In the genomic region with DNA sequence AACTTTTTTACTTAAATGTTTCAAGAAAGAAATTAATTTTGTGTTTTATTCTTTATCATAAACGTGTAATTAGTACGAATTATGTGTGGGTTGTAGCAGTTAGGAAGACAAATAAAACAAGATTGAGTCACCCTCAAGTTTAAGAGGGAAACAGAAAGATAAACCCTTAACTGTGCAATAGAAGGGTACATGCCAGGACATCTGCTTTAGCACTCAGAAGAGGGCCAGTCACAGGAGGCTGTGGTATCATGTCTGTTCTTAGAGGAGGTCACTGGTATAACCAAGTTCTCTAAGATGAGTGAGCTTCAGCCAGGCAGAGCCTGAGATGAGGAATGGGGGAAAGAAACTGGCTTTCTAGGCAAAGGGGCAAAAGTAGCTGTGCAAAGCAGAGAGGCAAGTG, we compare ENCODE assay signal across 25 cellular contexts. TPM values are rescaled to one million over a fixed set of nuclear protein-coding genes. Genes with fewer than 3 reads are reported as not detected.
DNase-seq lines count a peak whose midpoint lies in the region; ATAC-seq, FAIRE-seq and TF ChIP-seq lines count a peak whose summit lies in the region.
"Had no signal": no experiment of that assay in that cellular context is flagged by ENCODE, and none has a peak within 500 bp of the region (broad histone marks: within the 10 kb centered on the region; RNA-seq: fewer than 3 reads in every experiment).

No MANE protein-coding gene starts in this region.

- no peak for TF ChIP-seq POLR2A in erythroblast (IDR thresholded peaks at IDR 0.05; ENCODE audit: low read length)

- H3K4me1 Mint-ChIP-seq in nephron progenitor cell (peaks cover 13% of the 10 kb centered on the region), endodermal cell (no peaks in the 10 kb centered on the region)

- H3K4me1 ChIP-seq in GM23248 (ENCODE audit: insufficient read depth) (no peaks in the 10 kb centered on the region; the same call in 1 of the 2 replicates), RWPE2 (ENCODE audit: insufficient read depth, poor library complexity, severe bottlenecking) (peaks cover 15% of the 10 kb centered on the region), right cardiac atrium (ENCODE audit: control insufficient read depth, insufficient read depth, low read length) (no peaks in the 10 kb centered on the region), kidney (ENCODE audit: control insufficient read depth in 1 of 2, insufficient read depth in 1 of 2, low read depth in 1 of 2, low read length in 2 of 2) (no peaks in the 10 kb centered on the region), endodermal cell (ENCODE audit: control insufficient read depth, insufficient read depth, low read length) (no peaks in the 10 kb centered on the region)
- H3K4me1 ChIP-seq: ascending aorta, sigmoid colon had no signal

- H3K36me3 Mint-ChIP-seq in nephron progenitor cell (ENCODE audit: low read depth) = peaks cover 46% of the 10 kb centered on the region
- H3K36me3 Mint-ChIP-seq in endodermal cell (ENCODE audit: low read depth) = peaks cover 40% of the 10 kb centered on the region

- H3F3A ChIP-seq in GM23248 (ENCODE audit: insufficient read depth) = peaks cover 5% of the 10 kb centered on the region; the same call in 1 of the 2 replicates

- no peak for FAIRE-seq in kidney (lab: Jason Lieb, UNC)

- H3K27ac ChIP-seq in GM23248 (no peak overlapping the region), RWPE2 (ENCODE audit: poor library complexity, severe bottlenecking) (no peak overlapping the region), right cardiac atrium (ENCODE audit: low read length) (no peak overlapping the region), kidney (ENCODE audit: low read depth in 2 of 2, low read length in 2 of 2) (no peak overlapping the region), endodermal cell (ENCODE audit: low read depth, low read length) (no peak overlapping the region)
- H3K27ac ChIP-seq: ascending aorta, sigmoid colon had no signal

- intact Hi-C loops in right cardiac atrium (cut with DNase I) (no loop called here), kidney (cut with DNase I) (no loop called here)

- H3K79me2 ChIP-seq in GM23248 (ENCODE audit: insufficient read depth) = no peaks in the 10 kb centered on the region

- H3K4me3 ChIP-seq in GM23248 (no peak overlapping the region), RWPE2 (ENCODE audit: severe bottlenecking) (no peak overlapping the region), right cardiac atrium (ENCODE audit: low read length) (no peak overlapping the region), kidney (ENCODE audit: low read length in 2 of 2) (no peak overlapping the region), endodermal cell (ENCODE audit: low read length) (no peak overlapping the region)
- H3K4me3 ChIP-seq: ascending aorta, sigmoid colon had no signal

- ATAC-seq in RWPE2 (ENCODE audit: low read depth) (peak; percentile 49), HG02970 (IDR thresholded peaks at IDR 0.05; ENCODE audit: low FRiP score, unreplicated experiment) (no peak), right cardiac atrium (no peak)
- ATAC-seq: activated naive CD4-positive, alpha-beta T cell treated with anti-CD3 and anti-CD28 coated beads, Interleukin-2, amount 50 U/mL, for 72 hours had no signal

- H3K4me2 ChIP-seq in GM23248 (ENCODE audit: unreplicated experiment) = no peak overlapping the region

- H3K27me3 Mint-ChIP-seq in nephron progenitor cell (ENCODE audit: low read depth, poor library complexity) (no peaks in the 10 kb centered on the region), endodermal cell (ENCODE audit: insufficient read depth) (no peaks in the 10 kb centered on the region)
- H3K27me3 Mint-ChIP-seq: activated CD4-positive, alpha-beta memory T cell treated with anti-CD3 and anti-CD28 coated beads, Interleukin-2, amount 10 ng/mL, durations not matched to agents 7 days and 5 days; CD4-positive, CD25-positive, alpha-beta regulatory T cell; progenitor cell of endocrine pancreas had no signal

- 85 to 89% methylated on average over 2 of the region's 2 CpGs for WGBS in GM23248 (ENCODE audit: low coverage in 1 of 2, low lambda C conversion rate in 2 of 2, missing lambda C conversion rate in 2 of 2), 2 experiments
- WGBS in right cardiac atrium = 77% methylated on average over 2 of the region's 2 CpGs
- 94 to 95% methylated on average over 2 of the region's 2 CpGs for WGBS in endodermal cell (ENCODE audit: insufficient coverage in 1 of 2, insufficient read length in 1 of 2), 2 experiments

- DNase-seq in GM23248 (peak; percentile 29), RWPE2 (ENCODE audit: low spot score) (no peak), erythroblast (lab: John Stamatoyannopoulos, UW) (peak; percentile 47 to 57), nephron progenitor cell (no peak), right cardiac atrium (no peak), kidney (no peak), endodermal cell (no peak)
- DNase-seq: activated CD4-positive, alpha-beta memory T cell treated with anti-CD3 and anti-CD28 coated beads, Interleukin-2, amount 10 ng/mL, durations not matched to agents 7 days and 5 days; activated CD4-positive, CD25-positive, alpha-beta regulatory T cell treated with anti-CD3 and anti-CD28 coated beads, Interleukin-2, amount 50 U/mL, for 72 hours; head of caudate nucleus; HFFc6; NCI-H1092 treated with DMSO at 0.1 percent for 48 hours; NCI-H2029; NCI-H2227 treated with DMSO at 0.1 percent for 48 hours; NCI-H69; SHP77 treated with DMSO at 0.1 percent for 48 hours; sigmoid colon; stimulated activated CD8-positive, alpha-beta memory T cell treated with anti-CD3 and anti-CD28 coated beads, Interleukin-4, amount 100 ng/mL, for 48 hours; trophoblast cell had no signal

- H2AFZ ChIP-seq in GM23248 = no peak overlapping the region

- no peaks in the 10 kb centered on the region for H3K9me2 ChIP-seq in GM23248 (ENCODE audit: insufficient read depth)

- H3K9me3 ChIP-seq in GM23248 (ENCODE audit: low read depth) (no peaks in the 10 kb centered on the region), RWPE2 (ENCODE audit: severe bottlenecking) (no peaks in the 10 kb centered on the region), right cardiac atrium (ENCODE audit: control insufficient read depth, low read length) (no peaks in the 10 kb centered on the region), kidney (ENCODE audit: control insufficient read depth in 1 of 2, low read length in 2 of 2) (no peaks in the 10 kb centered on the region), endodermal cell (ENCODE audit: control insufficient read depth, low read length) (no peaks in the 10 kb centered on the region)
- H3K9me3 ChIP-seq: ascending aorta, sigmoid colon had no signal

- H3K4me3 Mint-ChIP-seq in nephron progenitor cell (no peak overlapping the region), endodermal cell (no peak overlapping the region)
- H3K4me3 Mint-ChIP-seq: activated CD4-positive, alpha-beta memory T cell treated with anti-CD3 and anti-CD28 coated beads, Interleukin-2, amount 10 ng/mL, durations not matched to agents 7 days and 5 days; CD4-positive, CD25-positive, alpha-beta regulatory T cell; HFFc6 had no signal

- in situ Hi-C loops in GM23248 (cut with MboI) = no loop called here

- TF ChIP-seq CTCF in RWPE2 (IDR thresholded peaks at IDR 0.05; ENCODE audit: poor library complexity, severe bottlenecking) (no peak), nephron progenitor cell (IDR thresholded peaks at IDR 0.05) (no peak), kidney (IDR thresholded peaks at IDR 0.05; ENCODE audit: borderline replicate concordance, extremely low read depth, insufficient read depth) (no peak), endodermal cell (conservative IDR thresholded peaks at IDR 0.05) (no peak)

- H3K9me3 Mint-ChIP-seq in nephron progenitor cell = no peaks in the 10 kb centered on the region
- H3K9me3 Mint-ChIP-seq in endodermal cell = no peaks in the 10 kb centered on the region
- H3K9me3 Mint-ChIP-seq: activated CD4-positive, alpha-beta memory T cell treated with anti-CD3 and anti-CD28 coated beads, Interleukin-2, amount 10 ng/mL, durations not matched to agents 7 days and 5 days; activated naive CD4-positive, alpha-beta T cell treated with anti-CD3 and anti-CD28 coated beads, Interleukin-2, amount 50 U/mL, for 72 hours; activated T-helper 2 cell treated with anti-CD3 and anti-CD28 coated beads, Interferon-gamma antibody, Interleukin-2, Interleukin-4, amounts not matched to agents 10 μg/mL and 5 μg/mL and 100 μg/mL, durations not matched to agents 14 hours and 24 hours and 36 hours; CD4-positive, CD25-positive, alpha-beta regulatory T cell; HFFc6 had no signal

- H3K27ac Mint-ChIP-seq in nephron progenitor cell (peak overlapping the region; percentile 0), endodermal cell (no peak overlapping the region)
- H3K27ac Mint-ChIP-seq: activated CD4-positive, alpha-beta memory T cell treated with anti-CD3 and anti-CD28 coated beads, Interleukin-2, amount 10 ng/mL, durations not matched to agents 7 days and 5 days; activated T-helper 2 cell treated with anti-CD3 and anti-CD28 coated beads, Interferon-gamma antibody, Interleukin-2, Interleukin-4, amounts not matched to agents 10 μg/mL and 5 μg/mL and 100 μg/mL, durations not matched to agents 14 hours and 24 hours and 36 hours; CD4-positive, CD25-positive, alpha-beta regulatory T cell; HFFc6; progenitor cell of endocrine pancreas had no signal

- no peaks in the 10 kb centered on the region for H3K27me3 ChIP-seq in GM23248 (replicated peaks; ENCODE audit: insufficient read depth)
- H3K27me3 ChIP-seq in RWPE2 (ENCODE audit: insufficient read depth, poor library complexity, severe bottlenecking) = no peaks in the 10 kb centered on the region
- no peaks in the 10 kb centered on the region for H3K27me3 ChIP-seq in right cardiac atrium (ENCODE audit: control insufficient read depth, insufficient read depth)
- no peaks in the 10 kb centered on the region for H3K27me3 ChIP-seq in endodermal cell (ENCODE audit: control insufficient read depth, insufficient read depth, low read length, poor library complexity, severe bottlenecking)
- H3K27me3 ChIP-seq: ascending aorta, sigmoid colon had no signal

- H3K36me3 ChIP-seq in GM23248 (ENCODE audit: low read depth) = peaks cover 27% of the 10 kb centered on the region
- peaks cover 53% of the 10 kb centered on the region for H3K36me3 ChIP-seq in RWPE2 (ENCODE audit: low read depth)
- H3K36me3 ChIP-seq in kidney (ENCODE audit: control insufficient read depth in 1 of 2, insufficient read depth in 2 of 2, low read length in 2 of 2) = peaks cover 3 to 16% of the 10 kb centered on the region in 2 donors
- peaks cover 53% of the 10 kb centered on the region for H3K36me3 ChIP-seq in endodermal cell (ENCODE audit: control insufficient read depth, insufficient read depth, low read length)

- H4K20me1 ChIP-seq in GM23248 (ENCODE audit: insufficient read depth) = 0 out of 2 replicates have a peak, but pooled peaks cover 4% of the 10 kb centered on the region

- H3K9ac ChIP-seq in GM23248 (no peak overlapping the region), kidney (ENCODE audit: low read length in 2 of 2) (no peak overlapping the region), endodermal cell (ENCODE audit: extremely low read depth, low read length, poor library complexity, severe bottlenecking) (no peak overlapping the region)

RNA-seq across cellular contexts. Expression of gene GRHL1, which starts 42.4 kb away (rescaled TPM):
- total RNA-seq in GM23248 (2014; rRNA removed; shearing (Covaris generic)) = 0.32 and 0.38 TPM in 2 replicates
- 0.45 and 0.61 TPM in 2 replicates for polyA plus RNA-seq in GM23248 (2016; fragmentation: Nextera tagmentation; extraction: Ambion mirVana)
- total RNA-seq in right cardiac atrium = 1 to 10 TPM; 2.5 to 5.7 (median 2.7) TPM
- polyA plus RNA-seq in right cardiac atrium = 0.81 TPM
- 6.0 TPM for total RNA-seq in kidney
- 2.3 TPM for polyA plus RNA-seq in kidney (ENCODE audit: insufficient read depth, low read depth, low replicate concordance)
- 1 to 10 TPM; 2.7 to 2.9 TPM for total RNA-seq in endodermal cell
- polyA plus RNA-seq in endodermal cell (2013, experiment 1 of 2) = 2.5 TPM
- polyA plus RNA-seq in endodermal cell (2013, experiment 2 of 2) = 2.2 TPM

Comparison
In these comparisons a context has a peak if more than half of its experiments do, and no peak if none do; other contexts are left out.
1. DNase-seq: peak in GM23248 (single experiment) and erythroblast (2 of 2); none in RWPE2 (single experiment), nephron progenitor cell (single experiment), right cardiac atrium (0 of 3), kidney (single experiment) and endodermal cell (single experiment).